Comparison of ENCODE assay signal across 24 cellular contexts in genomic region chr7:42753917-42754363, GRCh38.
A peak's percentile ranks its signal among the peaks of the same experiment; 100 is the strongest.
DNase-seq lines count a peak whose midpoint lies in the region; ATAC-seq, FAIRE-seq and TF ChIP-seq lines count a peak whose summit lies in the region.
"Had no signal": no experiment of that assay in that cellular context is flagged by ENCODE, and none has a peak within 500 bp of the region (broad histone marks: within the 10 kb centered on the region; RNA-seq: fewer than 3 reads in every experiment).

No MANE protein-coding gene starts in this region.

- H3K4me3 ChIP-seq in heart left ventricle: no peak overlapping the region
- no peak overlapping the region for H3K4me3 ChIP-seq in right cardiac atrium (ENCODE audit: low read length)
- H3K4me3 ChIP-seq in hepatocyte: no peak overlapping the region
- H3K4me3 ChIP-seq: HAP-1 had no signal

- TF ChIP-seq POLR2A in heart left ventricle (IDR thresholded peaks at IDR 0.05): no peak

- intact Hi-C loops in heart left ventricle (cut with DNase I) (no loop called here), right cardiac atrium (cut with DNase I) (no loop called here)

- H3K36me3 ChIP-seq in heart left ventricle: no peaks in the 10 kb centered on the region
- H3K36me3 ChIP-seq in hepatocyte (replicated peaks; ENCODE audit: insufficient read depth, low read depth): no peaks in the 10 kb centered on the region
- H3K36me3 ChIP-seq: HAP-1 had no signal

- peak in 3 of 5 donors; percentile 27 to 45 (median 28) for DNase-seq in heart left ventricle
- no peak for DNase-seq in right cardiac atrium
- DNase-seq in left kidney (ENCODE audit: low read depth, low spot score): peak; percentile 28
- DNase-seq in retina: peak; percentile 25
- no peak for DNase-seq in hepatocyte (ENCODE audit: low spot score)
- no peak for DNase-seq in CD1c-positive myeloid dendritic cell (ENCODE audit: extremely low spot score)
- DNase-seq in NK-92 (lab: John Stamatoyannopoulos, UW; ENCODE audit: unreplicated experiment): no peak
- no peak for DNase-seq in RCC 7860 (ENCODE audit: low spot score)
- DNase-seq: activated CD4-positive, alpha-beta T cell treated with anti-CD3 and anti-CD28 coated beads, Interleukin-2, amount 10 ng/mL, durations not matched to agents 24 days and 14 days; activated gamma-delta T cell; activated naive CD8-positive, alpha-beta T cell treated with anti-CD3 and anti-CD28 coated beads, Interleukin-2, amount 10 ng/mL, durations not matched to agents 7 days and 5 days; activated T-cell treated with anti-CD3 and anti-CD28 coated beads, Interleukin-2, amount 50 U/mL, for 24 hours; DMS53; GDM1; KBM-7; MM.1S; NCI-H2029 treated with DMSO at 0.1 percent for 48 hours; NCI-H2227 treated with DMSO at 0.1 percent for 48 hours; NCI-H526 treated with DMSO at 0.1 percent for 48 hours; stimulated activated CD4-positive, alpha-beta T cell treated with anti-CD3 and anti-CD28 coated beads, Interleukin-12 subunit alpha, Interleukin-12 subunit beta, amount 100 ng/mL, for 4 hours; stimulated activated CD4-positive, alpha-beta T cell treated with anti-CD3 and anti-CD28 coated beads, Interleukin-4, amount 100 ng/mL, for 1 hour; T1000 had no signal

- no peaks in the 10 kb centered on the region for H3K79me2 ChIP-seq in hepatocyte

- H3K9me3 ChIP-seq in heart left ventricle: peaks cover 0 to 13% (median 1%) of the 10 kb centered on the region in 12 donors
- H3K9me3 ChIP-seq in right cardiac atrium (ENCODE audit: control insufficient read depth, low read length): no peaks in the 10 kb centered on the region
- H3K9me3 ChIP-seq in hepatocyte (ENCODE audit: low read depth): no peaks in the 10 kb centered on the region
- H3K9me3 ChIP-seq: HAP-1 had no signal

- no peaks in the 10 kb centered on the region for H3K9me2 ChIP-seq in hepatocyte (replicated peaks; ENCODE audit: insufficient read depth)

- H3K27ac ChIP-seq in heart left ventricle: peak overlapping the region in 7 of 12 donors; percentile 5 to 50 (median 28)
- H3K27ac ChIP-seq in right cardiac atrium (ENCODE audit: low read length): no peak overlapping the region
- no peak overlapping the region for H3K27ac ChIP-seq in hepatocyte

- peak in 3 of 4 donors; percentile 26 to 70 (median 68) for ATAC-seq in heart left ventricle
- no peak for ATAC-seq in right cardiac atrium

- H3K4me1 ChIP-seq in heart left ventricle (peaks cover 0 to 13% (median 0%) of the 10 kb centered on the region in 12 donors), right cardiac atrium (ENCODE audit: control insufficient read depth, insufficient read depth, low read length) (no peaks in the 10 kb centered on the region), hepatocyte (ENCODE audit: insufficient read depth) (no peaks in the 10 kb centered on the region)
- H3K4me1 ChIP-seq: HAP-1 had no signal

- no peaks in the 10 kb centered on the region for H4K20me1 ChIP-seq in hepatocyte (ENCODE audit: insufficient read depth, poor library complexity, severe bottlenecking)

- WGBS in heart left ventricle, 4 donors: 31 to 55% (median 42%) methylated on average over 3 of the region's 3 CpGs
- 22% methylated on average over 3 of the region's 3 CpGs for WGBS in right cardiac atrium
- WGBS in hepatocyte (ENCODE audit: low lambda C conversion rate, missing lambda C conversion rate): 48% methylated on average over 3 of the region's 3 CpGs

- no peaks in the 10 kb centered on the region for H3K27me3 ChIP-seq in heart left ventricle
- no peaks in the 10 kb centered on the region for H3K27me3 ChIP-seq in right cardiac atrium (ENCODE audit: control insufficient read depth, insufficient read depth)
- no peaks in the 10 kb centered on the region for H3K27me3 ChIP-seq in hepatocyte

- no peak overlapping the region for H2AFZ ChIP-seq in hepatocyte

- TF ChIP-seq CTCF in heart left ventricle (IDR thresholded peaks at IDR 0.05): no peak
- TF ChIP-seq CTCF in hepatocyte (IDR thresholded peaks at IDR 0.05; ENCODE audit: poor library complexity): no peak

- H3K4me2 ChIP-seq in hepatocyte: no peak overlapping the region

- no peak for FAIRE-seq in RCC 7860 (lab: Jason Lieb, UNC)
- FAIRE-seq: A204.1 had no signal

Comparison
In these comparisons a context has a peak if more than half of its experiments do, and no peak if none do; other contexts are left out.
1. ATAC-seq: peak in heart left ventricle (3 of 4); none in right cardiac atrium (0 of 2).
2. DNase-seq: peak in heart left ventricle (3 of 5), left kidney (single experiment) and retina (single experiment); none in right cardiac atrium (0 of 3), hepatocyte (single experiment), CD1c-positive myeloid dendritic cell (single experiment), NK-92 (single experiment) and RCC 7860 (single experiment).
3. H3K27ac ChIP-seq: peak in heart left ventricle (7 of 12); none in right cardiac atrium (single experiment) and hepatocyte (single experiment).